In the genomic region with DNA sequence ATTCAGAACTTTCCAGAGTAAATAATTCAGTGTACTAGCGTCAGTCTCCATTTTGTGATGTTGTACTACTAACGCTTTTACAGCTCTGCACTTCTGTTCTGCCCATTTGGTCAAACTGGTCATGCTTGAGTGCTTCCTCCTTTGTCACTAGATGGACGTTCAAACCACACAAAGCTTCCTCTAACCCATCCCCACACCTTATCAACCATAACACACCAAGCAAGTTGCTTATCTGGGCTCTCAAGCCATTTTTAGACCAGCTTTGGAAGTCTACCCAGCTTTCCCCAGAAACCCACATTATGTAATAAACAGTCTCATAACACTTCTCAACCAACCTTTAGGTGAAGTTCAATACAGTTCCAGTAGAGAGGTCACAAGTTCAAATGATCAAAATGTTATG, we compare ENCODE assay signal across 20 cellular contexts.
"Had no signal": no experiment of that assay in that cellular context is flagged by ENCODE, and none has a peak within 500 bp of the region (broad histone marks: within the 10 kb centered on the region; RNA-seq: fewer than 3 reads in every experiment).

No MANE protein-coding gene starts in this region.

- H3K4me3 Mint-ChIP-seq: activated CD4-positive, alpha-beta memory T cell treated with anti-CD3 and anti-CD28 coated beads for 36 hours; activated naive CD4-positive, alpha-beta T cell treated with anti-CD3 and anti-CD28 coated beads, Interleukin-2, amount 10 ng/mL, durations not matched to agents 7 days and 5 days; activated T-cell treated with anti-CD3 and anti-CD28 coated beads, Interleukin-2, amount 50 U/mL, for 72 hours; central memory CD8-positive, alpha-beta T cell; memory B cell; stimulated activated naive B cell treated with anti-CD40 and anti-IgM and Interleukin-4, amounts not matched to agents 10 μg/mL and 1 μg/mL and 100 μg/mL, for 72 hours had no signal

- H3K27ac Mint-ChIP-seq: activated CD4-positive, alpha-beta memory T cell treated with anti-CD3 and anti-CD28 coated beads for 36 hours; activated naive CD4-positive, alpha-beta T cell treated with anti-CD3 and anti-CD28 coated beads, Interleukin-2, amount 10 ng/mL, durations not matched to agents 7 days and 5 days; activated T-cell treated with anti-CD3 and anti-CD28 coated beads, Interleukin-2, amount 50 U/mL, for 72 hours; memory B cell; stimulated activated naive B cell treated with anti-CD40 and anti-IgM and Interleukin-4, amounts not matched to agents 10 μg/mL and 1 μg/mL and 100 μg/mL, for 72 hours had no signal

- DNase-seq: activated CD4-positive, alpha-beta memory T cell treated with anti-CD3 and anti-CD28 coated beads for 36 hours; activated CD4-positive, alpha-beta T cell treated with anti-CD3 and anti-CD28 coated beads for 48 hours; activated CD4-positive, CD25-positive, alpha-beta regulatory T cell; activated effector memory CD4-positive, alpha-beta T cell treated with Interleukin-2 at 50 U/mL for 16 hours; activated naive CD4-positive, alpha-beta T cell treated with anti-CD3 and anti-CD28 coated beads, Interleukin-2, amount 10 ng/mL, durations not matched to agents 7 days and 5 days; activated T-cell treated with anti-CD3 and anti-CD28 coated beads, Interleukin-2, amount 50 U/mL, for 72 hours; anterior cingulate cortex; effector memory CD4-positive, alpha-beta T cell; hypothalamus; left cardiac atrium; occipital lobe; retina; sigmoid colon; stimulated activated CD4-positive, alpha-beta T cell treated with anti-CD3 and anti-CD28 coated beads, Interleukin-15, amount 100 ng/mL, for 24 hours; stimulated activated CD8-positive, alpha-beta memory T cell treated with anti-CD3 and anti-CD28 coated beads, Interleukin-4, amount 100 ng/mL, for 48 hours; stimulated activated naive B cell treated with anti-CD40 and anti-IgM and Interleukin-4, amounts not matched to agents 10 μg/mL and 1 μg/mL and 100 μg/mL, for 72 hours; transverse colon; uterus had no signal

- H3K27me3 Mint-ChIP-seq: activated CD4-positive, alpha-beta memory T cell treated with anti-CD3 and anti-CD28 coated beads for 36 hours; activated naive CD4-positive, alpha-beta T cell treated with anti-CD3 and anti-CD28 coated beads, Interleukin-2, amount 10 ng/mL, durations not matched to agents 7 days and 5 days; central memory CD8-positive, alpha-beta T cell; memory B cell; stimulated activated naive B cell treated with anti-CD40 and anti-IgM and Interleukin-4, amounts not matched to agents 10 μg/mL and 1 μg/mL and 100 μg/mL, for 72 hours had no signal
